In genomic region chr15:78299302-78300102, GRCh38 we compare ENCODE assay signal across 1 cellular context.
A peak's percentile ranks its signal among the peaks of the same experiment; 100 is the strongest.
TF ChIP-seq lines count a peak whose summit lies in the region.

Gene SKIC8, minus strand, starts transcription at chr15:78299609. Its CDS starts 3,923 bp downstream, at chr15:78295686.

TF ChIP-seq in K562, 482 proteins besides CTCF, POLR2A, EP300 and RAD21 (continued from another document and continues in another):
- TF ChIP-seq BCLAF1 (IDR thresholded peaks at IDR 0.05; ENCODE audit: borderline replicate concordance in 1 of 2, control insufficient read depth in 1 of 2, low read depth in 2 of 2, low read length in 1 of 2) (0 out of 4 replicates have a peak, but pooled peaks of 1 of the 2 experiments have one; percentile 16), ZFP1 (CRISPR knock-in tag; IDR thresholded peaks at IDR 0.05) (no peak), RFX5 (IDR thresholded peaks at IDR 0.05; ENCODE audit: low read depth, low read length) (no peak), SIN3A (IDR thresholded peaks at IDR 0.05; ENCODE audit: borderline replicate concordance in 2 of 2, control insufficient read depth in 1 of 2, low read depth in 2 of 2, low read length in 2 of 2) (peak; percentile 86 to 96), RBFOX2 (IDR thresholded peaks at IDR 0.05; ENCODE audit: low read depth, low read length) (peak; percentile 98), ETV1 (tag; conservative IDR thresholded peaks at IDR 0.05; ENCODE audit: low read depth) (peak; percentile 86), POLR2AphosphoS5 (IDR thresholded peaks at IDR 0.05; ENCODE audit: control insufficient read depth, insufficient read depth, low read depth, low read length) (peak; percentile 89), HMGN3 (IDR thresholded peaks at IDR 0.05; ENCODE audit: borderline replicate concordance, extremely low read depth, insufficient read length, low read depth, low read length) (peak; percentile 94), PKNOX1 (IDR thresholded peaks at IDR 0.05) (0 out of 2 replicates have a peak, but pooled peaks have one; percentile 3), ZNF347 (CRISPR knock-in tag; IDR thresholded peaks at IDR 0.05; ENCODE audit: low read depth) (no peak), ATF7 (IDR thresholded peaks at IDR 0.05) (peak; percentile 79; the same call in 1 of the 2 replicates), MAZ (CRISPR knock-in tag; conservative IDR thresholded peaks at IDR 0.05 in 1 of 2, IDR thresholded peaks at IDR 0.05 in 1 of 2) (peak; percentile 84 to 97), GABPB1 (CRISPR knock-in tag; IDR thresholded peaks at IDR 0.05) (peak; percentile 85), CREB1 (IDR thresholded peaks at IDR 0.05) (peak; percentile 97), CREB1 (CRISPR knock-in tag; IDR thresholded peaks at IDR 0.05) (peak; percentile 98), TFE3 (CRISPR knock-in tag; IDR thresholded peaks at IDR 0.05) (no peak), ARID4B (CRISPR knock-in tag; IDR thresholded peaks at IDR 0.05) (peak; percentile 98), ETS1 (conservative IDR thresholded peaks at IDR 0.05; ENCODE audit: control insufficient read depth, low read depth, low read length) (peak; percentile 58; the same call in 1 of the 2 replicates), XRCC5 (IDR thresholded peaks at IDR 0.05; ENCODE audit: low read depth, low read length) (peak; percentile 43), CTCFL (IDR thresholded peaks at IDR 0.05; ENCODE audit: borderline replicate concordance, insufficient read depth, low read depth, low read length, poor library complexity, severe bottlenecking) (no peak), MXD1 (CRISPR knock-in tag; IDR thresholded peaks at IDR 0.05; ENCODE audit: borderline replicate concordance, poor library complexity, severe bottlenecking) (peak; percentile 57), NFIC (IDR thresholded peaks at IDR 0.05) (peak; percentile 64), ZNF395 (CRISPR knock-in tag; IDR thresholded peaks at IDR 0.05) (peak; percentile 98), PHF8 (IDR thresholded peaks at IDR 0.05; ENCODE audit: borderline replicate concordance, low read length) (peak; percentile 96), RFX1 (IDR thresholded peaks at IDR 0.05) (peak; percentile 74), ZNF764 (CRISPR knock-in tag; IDR thresholded peaks at IDR 0.05; ENCODE audit: low read depth) (no peak), MLLT1 (IDR thresholded peaks at IDR 0.05) (peak in 1 of 2 experiments; percentile 27; a peak in 2 of 4 replicates), ZBTB12 (CRISPR knock-in tag; IDR thresholded peaks at IDR 0.05) (peak; percentile 93), ZKSCAN1 (IDR thresholded peaks at IDR 0.05; ENCODE audit: low read depth, low read length) (0 out of 2 replicates have a peak, but pooled peaks have one; percentile 15), TAF9B (IDR thresholded peaks at IDR 0.05; ENCODE audit: partially characterized antibody) (peak; percentile 65), HDAC6 (IDR thresholded peaks at IDR 0.05; ENCODE audit: low read depth, low read length) (no peak), TBP (optimal IDR thresholded peaks at IDR 0.05; ENCODE audit: low read depth, low read length) (peak; percentile 90), RB1 (IDR thresholded peaks at IDR 0.05; ENCODE audit: low read depth) (peak; percentile 82; the same call in 1 of the 2 replicates), C11orf30 (IDR thresholded peaks at IDR 0.05; ENCODE audit: low read depth) (peak; percentile 95), MBD2 (IDR thresholded peaks at IDR 0.05; ENCODE audit: borderline replicate concordance, low read depth) (peak; percentile 52; the same call in 1 of the 2 replicates), MTA1 (IDR thresholded peaks at IDR 0.05; ENCODE audit: borderline replicate concordance) (peak; percentile 98), SP1 (CRISPR knock-in tag; IDR thresholded peaks at IDR 0.05) (peak; percentile 98), TFAP4 (CRISPR knock-in tag; IDR thresholded peaks at IDR 0.05; ENCODE audit: borderline replicate concordance) (peak; percentile 83), RBBP5 (IDR thresholded peaks at IDR 0.05; ENCODE audit: borderline replicate concordance, insufficient read depth, low read length, poor library complexity, severe bottlenecking) (peak; percentile 91), ZNF76 (CRISPR knock-in tag; IDR thresholded peaks at IDR 0.05; ENCODE audit: borderline replicate concordance) (0 out of 2 replicates have a peak, but pooled peaks have one; percentile 48)
